ENCODE assay signal across 15 cellular contexts in the genomic region with DNA sequence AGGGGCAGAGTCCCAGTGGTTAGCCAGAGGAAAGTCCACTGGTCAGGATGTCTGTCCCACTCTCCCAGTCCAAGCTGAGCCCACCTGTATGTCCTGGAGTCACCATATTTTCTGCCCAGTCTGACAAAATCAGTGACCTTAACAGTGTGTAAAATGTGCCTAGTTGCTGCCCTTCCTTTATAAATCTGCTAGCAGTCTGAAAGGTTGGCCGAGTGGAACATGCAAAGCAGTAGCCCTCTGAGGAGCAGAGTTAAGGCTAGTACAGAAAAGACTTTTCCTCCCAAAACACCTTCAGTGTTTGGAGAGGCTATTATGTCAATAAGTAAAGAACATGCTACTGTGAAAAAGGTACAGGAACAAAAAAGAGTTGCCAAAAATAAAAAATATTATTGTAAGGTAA. TPM values are rescaled to one million over a fixed set of nuclear protein-coding genes. Genes with fewer than 3 reads are reported as not detected.
DNase-seq lines count a peak whose midpoint lies in the region; ATAC-seq and TF ChIP-seq lines count a peak whose summit lies in the region.
"Had no signal": no experiment of that assay in that cellular context is flagged by ENCODE, and none has a peak within 500 bp of the region (broad histone marks: within the 10 kb centered on the region; RNA-seq: fewer than 3 reads in every experiment).

No MANE protein-coding gene starts in this region.

- DNase-seq in posterior vena cava (ENCODE audit: low spot score) (peak; percentile 20), GM20000 (ENCODE audit: low spot score) (no peak), COR-L47 (lab: John Stamatoyannopoulos, UW) (no peak), mesenteric fat pad (ENCODE audit: low spot score) (no peak), caudate nucleus (lab: John Stamatoyannopoulos, UW) (no peak)
- DNase-seq: activated naive CD8-positive, alpha-beta T cell treated with anti-CD3 and anti-CD28 coated beads, Interleukin-2, amount 10 ng/mL, durations not matched to agents 7 days and 5 days; cerebellar nuclear complex; heart left ventricle; NCI-H1694; nephron progenitor cell; SIG-M5 had no signal

- H3K27ac ChIP-seq in caudate nucleus (ENCODE audit: low read depth, low read length), result no peak overlapping the region
- H3K27ac ChIP-seq: heart left ventricle, KMS-11 had no signal

- no peak for TF ChIP-seq CTCF in GM20000 (IDR thresholded peaks at IDR 0.05; ENCODE audit: extremely low read depth, missing control alignments)

- peak; percentile 72 for ATAC-seq in GM19023 (IDR thresholded peaks at IDR 0.05; ENCODE audit: unreplicated experiment)
- peak; percentile 61 for ATAC-seq in GM21737 (IDR thresholded peaks at IDR 0.05; ENCODE audit: unreplicated experiment)
- peak; percentile 68 for ATAC-seq in HG03378 (IDR thresholded peaks at IDR 0.05; ENCODE audit: unreplicated experiment)
- ATAC-seq: heart left ventricle had no signal

- intact Hi-C loops in posterior vena cava (cut with DNase I), result no loop called here

RNA-seq across cellular contexts. Expression of a gene that starts 15.3 kb away (rescaled TPM):
- total RNA-seq in posterior vena cava (1 to 10 TPM; 3.0 to 5.4 TPM), mesenteric fat pad (3.1 TPM)

RNA-seq across cellular contexts. Expression of a gene that starts 15.4 kb away (rescaled TPM):
- total RNA-seq in posterior vena cava, result 10 to 100 TPM; 50.8 to 61.8 TPM
- total RNA-seq in mesenteric fat pad, result 58.7 TPM

RNA-seq across cellular contexts. Expression of a gene that starts 30.6 kb away (rescaled TPM):
- total RNA-seq in posterior vena cava (10 to 100 TPM; 23.5 to 61.4 TPM), mesenteric fat pad (130 TPM)
